In genomic region chr4:81468685-81469084, GRCh38 we compare ENCODE assay signal across 13 cellular contexts. TPM values are rescaled to one million over a fixed set of nuclear protein-coding genes. Genes with fewer than 3 reads are reported as not detected.
DNase-seq lines count a peak whose midpoint lies in the region; TF ChIP-seq lines count a peak whose summit lies in the region.
"Had no signal": no experiment of that assay in that cellular context is flagged by ENCODE, and none has a peak within 500 bp of the region (broad histone marks: within the 10 kb centered on the region; RNA-seq: fewer than 3 reads in every experiment).

No MANE protein-coding gene starts in this region.

- peaks cover 0 to 7% (median under 1%) of the 10 kb centered on the region in 11 experiments; a peak in 11 of 22 replicates for H3K9me3 ChIP-seq in BLaER1 treated with 17β-estradiol and CSF1 and Interleukin-3, amounts not matched to agents 10 nM and 100 nM (replicated peaks in 1 of 11)
- H3K9me3 ChIP-seq in Loucy (ENCODE audit: insufficient read depth, low read depth, low read length), result no peaks in the 10 kb centered on the region
- H3K9me3 ChIP-seq in parathyroid adenoma (ENCODE audit: control insufficient read depth, low read length), result no peaks in the 10 kb centered on the region
- H3K9me3 ChIP-seq in CD8-positive, alpha-beta memory T cell (ENCODE audit: low read length), result no peaks in the 10 kb centered on the region
- H3K9me3 ChIP-seq: adrenal gland, ovary, thoracic aorta had no signal

- no peaks in the 10 kb centered on the region for H3K27me3 ChIP-seq in BLaER1 treated with 17β-estradiol and CSF1 and Interleukin-3, amounts not matched to agents 10 nM and 100 nM
- H3K27me3 ChIP-seq in Loucy (ENCODE audit: insufficient read depth, low read length, poor library complexity, severe bottlenecking) (no peaks in the 10 kb centered on the region), dorsolateral prefrontal cortex (no peaks in the 10 kb centered on the region), parathyroid adenoma (ENCODE audit: control insufficient read depth, insufficient read depth, low read length) (no peaks in the 10 kb centered on the region)
- H3K27me3 ChIP-seq in CD8-positive, alpha-beta memory T cell (ENCODE audit: insufficient read depth, low read length, poor library complexity, severe bottlenecking), result no peaks in the 10 kb centered on the region
- H3K27me3 ChIP-seq: adrenal gland, ovary had no signal

- no peaks in the 10 kb centered on the region for H3K9me3 Mint-ChIP-seq in CD8-positive, alpha-beta memory T cell

- CTCF ChIA-PET in CD8-positive, alpha-beta memory T cell (lab: Charles Lee), result interaction anchor here (0.5 to 12.1 kb wide), 3 partner anchors 220 to 802 kb away, joined by 3 to 143 read pairs (median 19); no protein-coding TSS in a partner anchor

- H3K4me3 ChIP-seq in BLaER1 treated with 17β-estradiol and CSF1 and Interleukin-3, amounts not matched to agents 10 nM and 100 nM, result peak overlapping the region in 3 of 10 experiments; percentile 83 to 96 (median 95); a peak in 7 of 20 replicates
- H3K4me3 ChIP-seq in Loucy (ENCODE audit: low read length, poor library complexity, severe bottlenecking) (peak overlapping the region; percentile 7), dorsolateral prefrontal cortex (peak overlapping the region in 11 of 59 donors; percentile 9 to 98 (median 94)), parathyroid adenoma (ENCODE audit: low read depth, low read length) (no peak overlapping the region)
- no peak overlapping the region for H3K4me3 ChIP-seq in CD8-positive, alpha-beta memory T cell (ENCODE audit: low read length)
- H3K4me3 ChIP-seq: ovary, thoracic aorta had no signal

- H3K4me3 Mint-ChIP-seq in CD8-positive, alpha-beta memory T cell, result peak overlapping the region in 2 of 7 donors; percentile 7 to 27

- peak overlapping the region in 3 of 11 experiments; percentile 5 to 99 (median 98); a peak in 4 of 22 replicates for H3K27ac ChIP-seq in BLaER1 treated with 17β-estradiol and CSF1 and Interleukin-3, amounts not matched to agents 10 nM and 100 nM
- H3K27ac ChIP-seq in dorsolateral prefrontal cortex, result peak overlapping the region in 47 of 59 donors; percentile 1 to 97 (median 91)
- no peak overlapping the region for H3K27ac ChIP-seq in parathyroid adenoma
- no peak overlapping the region for H3K27ac ChIP-seq in CD8-positive, alpha-beta memory T cell (ENCODE audit: low read depth, low read length)
- H3K27ac ChIP-seq: ovary, thoracic aorta had no signal

- POLR2A ChIA-PET in CD8-positive, alpha-beta memory T cell (lab: Charles Lee), result no interaction called here

- no peaks in the 10 kb centered on the region for H3K9me2 ChIP-seq in Loucy (replicated peaks; ENCODE audit: low read depth, low read length)

- intact Hi-C loops in dorsolateral prefrontal cortex (cut with DNase I), result loop anchor here (2.0 to 5.0 kb wide), 3 partner anchors 61 to 374 kb away; no protein-coding TSS in a partner anchor

- peaks cover 0 to 21% (median 0%) of the 10 kb centered on the region in 11 experiments; a peak in 3 of 22 replicates for H3K36me3 ChIP-seq in BLaER1 treated with 17β-estradiol and CSF1 and Interleukin-3, amounts not matched to agents 10 nM and 100 nM
- H3K36me3 ChIP-seq in Loucy (ENCODE audit: insufficient read depth, low read length) (no peaks in the 10 kb centered on the region), parathyroid adenoma (ENCODE audit: control insufficient read depth, insufficient read depth, low read length) (no peaks in the 10 kb centered on the region)
- no peaks in the 10 kb centered on the region for H3K36me3 ChIP-seq in CD8-positive, alpha-beta memory T cell (ENCODE audit: insufficient read depth, low read length)
- H3K36me3 ChIP-seq: adrenal gland, ovary, thoracic aorta had no signal

- H2AFZ ChIP-seq in Loucy (ENCODE audit: low read length), result no peak overlapping the region
- no peak overlapping the region for H2AFZ ChIP-seq in parathyroid adenoma

- H3K9ac ChIP-seq in BLaER1 treated with 17β-estradiol and CSF1 and Interleukin-3, amounts not matched to agents 10 nM and 100 nM, result peak overlapping the region in 4 of 11 experiments; percentile 26 to 100 (median 99); a peak in 7 of 22 replicates
- H3K9ac ChIP-seq in Loucy (ENCODE audit: low read depth, low read length, poor library complexity, severe bottlenecking) (no peak overlapping the region), parathyroid adenoma (no peak overlapping the region)

- peaks cover 4 to 66% (median 42%) of the 10 kb centered on the region in 11 experiments; a peak in 15 of 22 replicates for H4K20me1 ChIP-seq in BLaER1 treated with 17β-estradiol and CSF1 and Interleukin-3, amounts not matched to agents 10 nM and 100 nM
- no peaks in the 10 kb centered on the region for H4K20me1 ChIP-seq in Loucy (ENCODE audit: insufficient read depth, low read length, poor library complexity, severe bottlenecking)

- peaks cover 31 to 68% (median 39%) of the 10 kb centered on the region in 10 experiments for H3K4me1 ChIP-seq in BLaER1 treated with 17β-estradiol and CSF1 and Interleukin-3, amounts not matched to agents 10 nM and 100 nM
- peaks cover 31% of the 10 kb centered on the region for H3K4me1 ChIP-seq in Loucy (ENCODE audit: insufficient read depth, low read length, poor library complexity, severe bottlenecking)
- H3K4me1 ChIP-seq in parathyroid adenoma, result peaks cover 4% of the 10 kb centered on the region
- H3K4me1 ChIP-seq in CD8-positive, alpha-beta memory T cell (ENCODE audit: insufficient read depth, low read length), result peaks cover 28% of the 10 kb centered on the region

- peaks cover 2% of the 10 kb centered on the region; the same call in 1 of the 2 replicates for H3F3A ChIP-seq in Loucy (ENCODE audit: low read depth)

- no peaks in the 10 kb centered on the region for H3K27me3 Mint-ChIP-seq in CD8-positive, alpha-beta memory T cell

- 0 out of 2 replicates have a peak, but pooled peaks cover 6% of the 10 kb centered on the region for H3K79me2 ChIP-seq in Loucy (ENCODE audit: insufficient read depth, low read length)
- peaks cover 9% of the 10 kb centered on the region for H3K79me2 ChIP-seq in parathyroid adenoma

- H3K4me2 ChIP-seq in BLaER1 treated with 17β-estradiol and CSF1 and Interleukin-3, amounts not matched to agents 10 nM and 100 nM, result peak overlapping the region in 8 of 11 experiments; percentile 58 to 97 (median 90); a peak in 13 of 22 replicates
- H3K4me2 ChIP-seq in Loucy (ENCODE audit: low read depth, low read length, poor library complexity, severe bottlenecking) (peak overlapping the region; percentile 40), parathyroid adenoma (ENCODE audit: low read length) (peak overlapping the region; percentile 33)

- H3K4me1 Mint-ChIP-seq in CD8-positive, alpha-beta memory T cell, result peaks cover 36 to 54% (median 39%) of the 10 kb centered on the region in 3 donors

- H3K27ac Mint-ChIP-seq in CD8-positive, alpha-beta memory T cell, result peak overlapping the region in 4 of 8 donors; percentile 1 to 38 (median 4)

- DNase-seq in dorsolateral prefrontal cortex (no peak), NCI-H2107 (lab: John Stamatoyannopoulos, UW) (no peak), H4 (ENCODE audit: low spot score) (no peak)
- no peak for DNase-seq in stimulated activated CD4-positive, alpha-beta T cell treated with anti-CD3 and anti-CD28 coated beads, Interleukin-4, amount 100 ng/mL, for 4 hours
- DNase-seq in CD8-positive, alpha-beta memory T cell, result no peak
- DNase-seq: activated CD4-positive, alpha-beta T cell treated with anti-CD3 and anti-CD28 coated beads for 48 hours; adrenal gland; ovary; stimulated activated CD4-positive, alpha-beta T cell treated with anti-CD3 and anti-CD28 coated beads, Interleukin-12 subunit alpha, Interleukin-12 subunit beta, amount 100 ng/mL, for 4 hours had no signal

- H3K36me3 Mint-ChIP-seq in CD8-positive, alpha-beta memory T cell, result peaks cover 0 to 21% (median 0%) of the 10 kb centered on the region in 3 donors

- TF ChIP-seq CTCF in Loucy (conservative IDR thresholded peaks at IDR 0.05; ENCODE audit: low read length) (no peak), dorsolateral prefrontal cortex (IDR thresholded peaks at IDR 0.05 in 54 of 56, conservative IDR thresholded peaks at IDR 0.05 in 2 of 56; ENCODE audit: low read depth in 1 of 56, partially characterized antibody in 56 of 56) (peak in 2 of 56 donors; percentile 5 to 6), parathyroid adenoma (IDR thresholded peaks at IDR 0.05) (no peak)

RNA-seq across cellular contexts. Expression of gene RASGEF1B, which starts 3.0 kb away (rescaled TPM):
- 10 to 100 TPM in 118 of 120 experiments, 1 to 10 TPM in 2; 8.3 to 27.8 (median 17.8) TPM for total RNA-seq in dorsolateral prefrontal cortex
- total RNA-seq in H4 (2014; rRNA removed; shearing (Covaris generic)), result 0.25 and 1.1 TPM in 2 replicates
- 1 to 10 TPM; 4.9 to 5.5 TPM for total RNA-seq in CD8-positive, alpha-beta memory T cell
- 6.1 TPM for polyA plus RNA-seq in CD8-positive, alpha-beta memory T cell

Comparison
In these comparisons a context has a peak if more than half of its experiments do, and no peak if none do; other contexts are left out.
1. H3K27ac ChIP-seq: peak in dorsolateral prefrontal cortex (47 of 59); none in parathyroid adenoma (single experiment) and CD8-positive, alpha-beta memory T cell (single experiment).
2. H3K4me2 ChIP-seq: peak in every context shown above with its lines; median percentile 90 in BLaER1 treated with 17β-estradiol and CSF1 and Interleukin-3, amounts not matched to agents 10 nM and 100 nM; 40 in Loucy; 33 in parathyroid adenoma.